ENCODE assay signal across 28 cellular contexts in genomic region chr3:14131134-14131533, GRCh38.
"Had no signal": no experiment of that assay in that cellular context is flagged by ENCODE, and none has a peak within 500 bp of the region (broad histone marks: within the 10 kb centered on the region; RNA-seq: fewer than 3 reads in every experiment).

No MANE protein-coding gene starts in this region.

- H3K27me3 ChIP-seq: breast epithelium, MG63, SJSA1 had no signal

- H3K27me3 Mint-ChIP-seq: activated naive CD8-positive, alpha-beta T cell treated with anti-CD3 and anti-CD28 coated beads, Interleukin-2, amount 10 ng/mL, durations not matched to agents 7 days and 5 days had no signal

- H3K27ac Mint-ChIP-seq: activated CD8-positive, alpha-beta T cell treated with anti-CD3 and anti-CD28 coated beads, Interleukin-2, amount 10 ng/mL, durations not matched to agents 7 days and 5 days; activated naive CD8-positive, alpha-beta T cell treated with anti-CD3 and anti-CD28 coated beads, Interleukin-2, amount 10 ng/mL, durations not matched to agents 7 days and 5 days; WTC11 had no signal

- H3K27ac ChIP-seq: breast epithelium, SJSA1 had no signal

- H3K4me3 Mint-ChIP-seq: activated CD8-positive, alpha-beta T cell treated with anti-CD3 and anti-CD28 coated beads, Interleukin-2, amount 10 ng/mL, durations not matched to agents 7 days and 5 days; activated naive CD8-positive, alpha-beta T cell treated with anti-CD3 and anti-CD28 coated beads, Interleukin-2, amount 10 ng/mL, durations not matched to agents 7 days and 5 days; activated T-cell treated with anti-CD3 and anti-CD28 coated beads, Interleukin-2, amount 50 U/mL, for 4 hours; WTC11 had no signal

- H3K9me3 ChIP-seq: breast epithelium, MG63, SJSA1 had no signal

- H3K4me3 ChIP-seq: breast epithelium, MG63, SJSA1 had no signal

- DNase-seq: activated CD4-positive, alpha-beta T cell treated with anti-CD3 and anti-CD28 coated beads for 48 hours; activated CD4-positive, alpha-beta T cell treated with anti-CD3 and anti-CD28 coated beads, Interleukin-2, amount 50 U/mL, for 4 hours; activated CD4-positive, CD25-positive, alpha-beta regulatory T cell treated with anti-CD3 and anti-CD28 coated beads, Interleukin-2, amount 50 U/mL, for 72 hours; activated CD8-positive, alpha-beta T cell treated with anti-CD3 and anti-CD28 coated beads, Interleukin-2, amount 10 ng/mL, durations not matched to agents 7 days and 5 days; activated gamma-delta T cell treated with Interleukin-2 at 50 U/mL for 16 hours; activated naive CD4-positive, alpha-beta T cell treated with anti-CD3 and anti-CD28 coated beads, Interleukin-2, amount 50 U/mL, for 16 hours; activated naive CD8-positive, alpha-beta T cell treated with anti-CD3 and anti-CD28 coated beads, Interleukin-2, amount 10 ng/mL, durations not matched to agents 7 days and 5 days; activated T-cell treated with anti-CD3 and anti-CD28 coated beads, Interleukin-2, amount 50 U/mL, for 4 hours; aorta; central memory CD4-positive, alpha-beta T cell; MG63; MV-4-11; NCI-H1092 treated with DMSO at 0.1 percent for 48 hours; NCI-H1417 treated with DMSO at 0.1 percent for 48 hours; NCI-H1694; NCI-H2029 treated with DMSO at 0.1 percent for 48 hours; NCI-H510A treated with DMSO at 0.1 percent for 48 hours; NCI-H69; NK-92 treated with Interleukin-12 subunit alpha and Interleukin-12 subunit beta, amount 100 ng/mL, for 24 hours; OCI-M1; RPMI8226; SHP77; SW 1271 had no signal

- H3K9me3 Mint-ChIP-seq: activated naive CD8-positive, alpha-beta T cell treated with anti-CD3 and anti-CD28 coated beads, Interleukin-2, amount 10 ng/mL, durations not matched to agents 7 days and 5 days; activated T-cell treated with anti-CD3 and anti-CD28 coated beads, Interleukin-2, amount 50 U/mL, for 4 hours had no signal

- ATAC-seq: activated CD8-positive, alpha-beta T cell treated with anti-CD3 and anti-CD28 coated beads, Interleukin-2, amount 10 ng/mL, durations not matched to agents 7 days and 5 days; activated T-cell treated with anti-CD3 and anti-CD28 coated beads, Interleukin-2, amount 50 U/mL, for 4 hours; Panc1; SK-N-SH treated with all-trans-retinoic acid at 6 μM for 48 hours; WTC11 had no signal
